ENCODE assay signal across 23 cellular contexts in the genomic region with DNA sequence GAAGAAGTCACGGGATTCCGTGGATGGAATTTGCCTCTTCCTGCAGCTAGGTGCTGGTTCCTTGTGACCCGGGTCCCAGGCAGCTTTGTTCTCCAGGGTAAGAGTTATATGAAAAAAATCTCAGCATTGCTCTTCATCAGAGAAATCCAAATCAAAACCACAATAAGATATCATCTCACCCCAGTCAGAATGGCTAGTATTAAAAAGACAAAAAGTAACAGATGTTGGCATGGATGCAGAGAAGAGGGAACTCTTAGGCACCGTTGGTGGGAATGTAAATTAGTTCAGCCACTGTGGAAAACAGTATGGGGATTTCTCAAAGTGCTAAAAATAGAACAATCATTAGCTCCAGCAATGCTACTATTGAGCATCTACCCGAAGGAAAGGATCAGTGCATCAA.
"Had no signal": no experiment of that assay in that cellular context is flagged by ENCODE, and none has a peak within 500 bp of the region (broad histone marks: within the 10 kb centered on the region; RNA-seq: fewer than 3 reads in every experiment).

No MANE protein-coding gene starts in this region.

- H3K4me3 ChIP-seq: colonic mucosa, esophagus squamous epithelium, lower lobe of right lung, right lobe of liver, smooth muscle cell, suprapubic skin, transverse colon, upper lobe of right lung, uterus had no signal

- H2AFZ ChIP-seq: parathyroid adenoma had no signal

- H3K27ac Mint-ChIP-seq: dendritic cell treated with granulocyte-macrophage colony-stimulating factor and Interleukin-4, amounts not matched to agents 40 ng/mL and 50 ng/mL, for 4 days; natural killer cell; progenitor cell of endocrine pancreas had no signal

- H3K4me2 ChIP-seq: smooth muscle cell had no signal

- H3K36me3 Mint-ChIP-seq: natural killer cell had no signal

- ATAC-seq: left ventricle myocardium superior; lower lobe of right lung; natural killer cell; right lobe of liver; stimulated activated naive CD8-positive, alpha-beta T cell treated with anti-CD3 and anti-CD28 coated beads, Interleukin-15, amount 100 ng/mL, for 72 hours had no signal

- H3K4me1 Mint-ChIP-seq: natural killer cell; stimulated activated naive CD8-positive, alpha-beta T cell treated with anti-CD3 and anti-CD28 coated beads, Interleukin-15, amount 100 ng/mL, for 72 hours had no signal

- DNase-seq: colonic mucosa; effector memory CD4-positive, alpha-beta T cell; esophagus squamous epithelium; foreskin melanocyte; left ventricle myocardium superior; lower lobe of right lung; natural killer cell; right lobe of liver; stimulated activated CD4-positive, alpha-beta T cell treated with anti-CD3 and anti-CD28 coated beads, Interleukin-12 subunit alpha, Interleukin-12 subunit beta, amount 100 ng/mL, for 4 hours; stimulated activated CD4-positive, alpha-beta T cell treated with anti-CD3 and anti-CD28 coated beads, Interleukin-1b, Interleukin-23, amount 100 ng/mL, for 48 hours; stimulated activated CD4-positive, alpha-beta T cell treated with anti-CD3 and anti-CD28 coated beads, Interleukin-4, amount 100 ng/mL, for 1 hour; stimulated activated CD8-positive, alpha-beta memory T cell treated with anti-CD3 and anti-CD28 coated beads, Interleukin-4, amount 100 ng/mL, for 48 hours; stimulated activated naive CD4-positive, alpha-beta T cell; stimulated activated naive CD8-positive, alpha-beta T cell treated with anti-CD3 and anti-CD28 coated beads, Interleukin-15, amount 100 ng/mL, for 72 hours; transverse colon; upper lobe of right lung; uterus had no signal

- H3K36me3 ChIP-seq: colonic mucosa, esophagus squamous epithelium, lower lobe of right lung, right lobe of liver, suprapubic skin, transverse colon, upper lobe of right lung, uterus had no signal

- H3K9me3 Mint-ChIP-seq: dendritic cell treated with granulocyte-macrophage colony-stimulating factor and Interleukin-4, amounts not matched to agents 40 ng/mL and 50 ng/mL, for 4 days; natural killer cell; neural crest cell had no signal

- H3K4me1 ChIP-seq: colonic mucosa, lower lobe of right lung, parathyroid adenoma, right lobe of liver, upper lobe of right lung had no signal

- H3K9ac ChIP-seq: parathyroid adenoma had no signal

- H3K9me3 ChIP-seq: colonic mucosa, esophagus squamous epithelium, lower lobe of right lung, right lobe of liver, suprapubic skin, transverse colon, upper lobe of right lung, uterus had no signal

- H3K79me2 ChIP-seq: parathyroid adenoma had no signal

- H3K27me3 ChIP-seq: colonic mucosa, right lobe of liver, suprapubic skin, transverse colon, upper lobe of right lung, uterus had no signal

- H3K27ac ChIP-seq: colonic mucosa, esophagus squamous epithelium, lower lobe of right lung, parathyroid adenoma, right lobe of liver, suprapubic skin, transverse colon, upper lobe of right lung, uterus had no signal

- H3K4me3 Mint-ChIP-seq: dendritic cell treated with granulocyte-macrophage colony-stimulating factor and Interleukin-4, amounts not matched to agents 40 ng/mL and 50 ng/mL, for 4 days; natural killer cell; neural crest cell; stimulated activated naive CD8-positive, alpha-beta T cell treated with anti-CD3 and anti-CD28 coated beads, Interleukin-15, amount 100 ng/mL, for 72 hours had no signal
